ENCODE assay signal across 14 cellular contexts in genomic region chr13:48994731-48995130, GRCh38. TPM values are rescaled to one million over a fixed set of nuclear protein-coding genes. Genes with fewer than 3 reads are reported as not detected.
DNase-seq lines count a peak whose midpoint lies in the region; ATAC-seq, FAIRE-seq and TF ChIP-seq lines count a peak whose summit lies in the region.
"Had no signal": no experiment of that assay in that cellular context is flagged by ENCODE, and none has a peak within 500 bp of the region (broad histone marks: within the 10 kb centered on the region; RNA-seq: fewer than 3 reads in every experiment).

No MANE protein-coding gene starts in this region.

- no peak for FAIRE-seq in urothelium cell line (lab: Jason Lieb, UNC)
- FAIRE-seq: HTR-8/SVneo, keratinocyte had no signal

- no peak overlapping the region for H3K4me2 ChIP-seq in Karpas-422 (ENCODE audit: low read depth, low read length, poor library complexity, severe bottlenecking)

- no peak overlapping the region for H3K27ac ChIP-seq in Karpas-422 (ENCODE audit: low read length)
- H3K27ac ChIP-seq: neutrophil had no signal

- no peaks in the 10 kb centered on the region for H3K9me2 ChIP-seq in Karpas-422 (replicated peaks; ENCODE audit: insufficient read depth, low read length)

- no peaks in the 10 kb centered on the region for H4K20me1 ChIP-seq in Karpas-422 (ENCODE audit: insufficient read depth, low read depth, low read length)

- DNase-seq in GM12865 (ENCODE audit: low read depth) (peak; percentile 27), Karpas-422 (peak; percentile 20), fibroblast of the aortic adventitia (ENCODE audit: low read depth) (peak; percentile 28), GDM1 (lab: John Stamatoyannopoulos, UW) (no peak), urothelium cell line (ENCODE audit: low spot score) (no peak), DMS79 (lab: John Stamatoyannopoulos, UW) (no peak)
- DNase-seq: activated CD4-positive, alpha-beta T cell treated with anti-CD3 and anti-CD28 coated beads for 1 hour; NCI-H2171 had no signal

- no peaks in the 10 kb centered on the region for H3K36me3 ChIP-seq in Karpas-422 (ENCODE audit: insufficient read depth, low read length)
- H3K36me3 ChIP-seq: neutrophil had no signal

- no peaks in the 10 kb centered on the region for H3K79me2 ChIP-seq in Karpas-422 (ENCODE audit: low read length)

- no peak overlapping the region for H2AFZ ChIP-seq in Karpas-422 (ENCODE audit: low read length)

- 0 out of 2 replicates have a peak, but pooled peaks cover 4% of the 10 kb centered on the region for H3K9me3 ChIP-seq in Karpas-422 (ENCODE audit: low read length)
- H3K9me3 ChIP-seq: neutrophil had no signal

- no peak for TF ChIP-seq CTCF in GM12865 (IDR thresholded peaks at IDR 0.05; ENCODE audit: insufficient read depth, low read depth, low read length, missing control alignments)
- no peak for TF ChIP-seq CTCF in fibroblast of the aortic adventitia (IDR thresholded peaks at IDR 0.05; ENCODE audit: insufficient read depth, low read length)

- no peak overlapping the region for H3K4me3 ChIP-seq in GM12865 (ENCODE audit: low read depth, low read length)
- no peak overlapping the region for H3K4me3 ChIP-seq in Karpas-422 (ENCODE audit: low read length)
- H3K4me3 ChIP-seq in fibroblast of the aortic adventitia (ENCODE audit: low read depth, low read length) = no peak overlapping the region

- no peaks in the 10 kb centered on the region for H3K27me3 ChIP-seq in Karpas-422 (ENCODE audit: low read length)
- H3K27me3 ChIP-seq: neutrophil had no signal

- no peaks in the 10 kb centered on the region for H3K4me1 ChIP-seq in Karpas-422 (ENCODE audit: low read length)

- H3K9ac ChIP-seq in Karpas-422 (ENCODE audit: low read length) = no peak overlapping the region

- ATAC-seq in GM21381 (IDR thresholded peaks at IDR 0.05; ENCODE audit: unreplicated experiment) = peak; percentile 54
- ATAC-seq in HG03108 (IDR thresholded peaks at IDR 0.05; ENCODE audit: unreplicated experiment) = no peak
- ATAC-seq: Right ventricle myocardium inferior had no signal

RNA-seq across cellular contexts. Expression of gene FNDC3A, which starts 19.0 kb away (rescaled TPM):
- 13.9 and 36.0 TPM in 2 replicates for total RNA-seq in Karpas-422 (2014; rRNA removed; shearing (Covaris generic); ENCODE audit: low replicate concordance)
- 29.1 and 71.6 TPM in 2 replicates for total RNA-seq in fibroblast of the aortic adventitia (ENCODE audit: low replicate concordance)

Comparison
In these comparisons a context has a peak if more than half of its experiments do, and no peak if none do; other contexts are left out.
1. DNase-seq: peak in GM12865 (single experiment), Karpas-422 (single experiment) and fibroblast of the aortic adventitia (single experiment); none in GDM1 (single experiment), urothelium cell line (single experiment) and DMS79 (single experiment).